ENCODE assay signal across 10 cellular contexts in the genomic region with DNA sequence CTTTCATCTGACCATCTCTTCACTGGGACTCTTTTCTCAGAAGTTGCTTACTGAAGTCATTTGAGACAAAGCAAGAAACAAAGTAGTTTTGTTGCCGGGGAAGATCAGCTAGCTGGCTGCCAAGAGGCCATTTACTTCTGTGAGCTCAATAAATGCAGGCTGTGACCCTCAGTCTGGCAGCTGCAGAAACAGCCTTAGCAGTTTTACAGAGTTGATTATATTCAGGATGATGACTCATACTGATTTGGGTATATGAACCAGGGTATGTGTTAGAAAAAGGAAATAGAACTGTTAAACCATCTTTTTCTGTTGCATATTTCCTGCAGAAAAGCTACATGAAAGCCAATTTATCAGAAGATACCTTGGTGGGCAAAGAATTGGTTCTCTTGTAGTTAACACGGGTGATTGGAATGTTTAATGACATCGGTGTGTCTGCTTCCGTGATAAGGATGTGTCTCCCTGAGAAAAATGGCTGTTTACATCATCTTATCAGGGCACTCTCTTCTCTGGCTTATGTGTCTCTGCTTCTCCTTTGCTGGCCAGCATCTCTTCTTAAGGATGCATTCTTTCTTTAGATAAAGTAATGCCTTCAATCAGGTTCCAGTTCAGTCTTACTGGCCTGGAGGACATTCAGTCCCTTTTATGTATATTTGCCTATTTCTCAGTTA. TPM values are rescaled to one million over a fixed set of nuclear protein-coding genes. Genes with fewer than 3 reads are reported as not detected.
A peak's percentile ranks its signal among the peaks of the same experiment; 100 is the strongest.
DNase-seq lines count a peak whose midpoint lies in the region; ATAC-seq and TF ChIP-seq lines count a peak whose summit lies in the region.
"Had no signal": no experiment of that assay in that cellular context is flagged by ENCODE, and none has a peak within 500 bp of the region (broad histone marks: within the 10 kb centered on the region; RNA-seq: fewer than 3 reads in every experiment).

No MANE protein-coding gene starts in this region.

- ATAC-seq in GM19395 (IDR thresholded peaks at IDR 0.05; ENCODE audit: unreplicated experiment): peak; percentile 59
- peak; percentile 85 for ATAC-seq in sciatic nerve
- ATAC-seq in HG02852 (IDR thresholded peaks at IDR 0.05; ENCODE audit: unreplicated experiment): no peak
- ATAC-seq in GM21619 (IDR thresholded peaks at IDR 0.05; ENCODE audit: unreplicated experiment): no peak
- ATAC-seq: body of pancreas had no signal

- no peaks in the 10 kb centered on the region for H3K27me3 ChIP-seq in Peyer's patch
- H3K27me3 ChIP-seq: body of pancreas had no signal

- H3K27ac ChIP-seq in OCI-LY7 (ENCODE audit: low read depth, low read length, poor library complexity, severe bottlenecking): no peak overlapping the region
- peak overlapping the region in 1 of 4 donors; percentile 3 for H3K27ac ChIP-seq in Peyer's patch

- H3K36me3 ChIP-seq in OCI-LY7 (ENCODE audit: insufficient read depth, low read length) (no peaks in the 10 kb centered on the region), Peyer's patch (no peaks in the 10 kb centered on the region)

- peaks cover 7% of the 10 kb centered on the region for H3K4me1 ChIP-seq in OCI-LY7 (ENCODE audit: insufficient read depth, low read length, poor library complexity, severe bottlenecking)
- no peaks in the 10 kb centered on the region for H3K4me1 ChIP-seq in Peyer's patch

- no peaks in the 10 kb centered on the region for H3K9me3 ChIP-seq in OCI-LY7 (ENCODE audit: low read length)
- no peaks in the 10 kb centered on the region for H3K9me3 ChIP-seq in Peyer's patch
- H3K9me3 ChIP-seq: body of pancreas had no signal

- no TSS peak for BruUV-seq in OCI-LY7 (replicated peaks; lab: Mats Ljungman, UMichigan)

- no peaks in the 10 kb centered on the region for H3K79me2 ChIP-seq in OCI-LY7 (ENCODE audit: insufficient read depth, low read depth, low read length)

- intact Hi-C loops in OCI-LY7 (cut with micrococcal nuclease; ENCODE audit: unreplicated experiment) (no loop called here), sciatic nerve (cut with DNase I) (no loop called here)

- no peak for TF ChIP-seq CTCF in OCI-LY7 (conservative IDR thresholded peaks at IDR 0.05; ENCODE audit: low read length)
- TF ChIP-seq CTCF in Peyer's patch (IDR thresholded peaks at IDR 0.05): no peak

- H3K4me2 ChIP-seq in OCI-LY7 (ENCODE audit: low read length): peak overlapping the region; percentile 24; the same call in 1 of the 2 replicates

- H3K4me3 ChIP-seq in OCI-LY7 (ENCODE audit: low read depth, low read length, poor library complexity, severe bottlenecking) (no peak overlapping the region), Peyer's patch (no peak overlapping the region)
- H3K4me3 ChIP-seq: body of pancreas had no signal

- H2AFZ ChIP-seq in OCI-LY7 (ENCODE audit: low read length): peak overlapping the region; percentile 79; the same call in 1 of the 2 replicates

- CTCF ChIA-PET in OCI-LY7 (lab: Charles Lee; ENCODE audit: unreplicated experiment): no interaction called here

- DNase-seq in OCI-LY7 (ENCODE audit: low spot score): no peak
- DNase-seq in fibroblast of peridontal ligament (ENCODE audit: extremely low read depth): peak; percentile 84
- DNase-seq in sciatic nerve (ENCODE audit: low spot score): peak; percentile 60
- DNase-seq in Peyer's patch: no peak
- DNase-seq in NCI-H2081 (lab: John Stamatoyannopoulos, UW): no peak
- DNase-seq: NCI-H2029 had no signal

- POLR2A ChIA-PET in OCI-LY7 (lab: Charles Lee): no interaction called here

- no peaks in the 10 kb centered on the region for H4K20me1 ChIP-seq in OCI-LY7 (ENCODE audit: insufficient read depth, low read length)

- no peak for TF ChIP-seq POLR2A in Peyer's patch (IDR thresholded peaks at IDR 0.05)

- H3K9me2 ChIP-seq in OCI-LY7 (ENCODE audit: insufficient read depth, low read length): no peaks in the 10 kb centered on the region; the same call in 1 of the 2 replicates

RNA-seq across cellular contexts. Expression of a gene that starts 18.5 kb away (rescaled TPM):
- total RNA-seq in OCI-LY7 (2014; rRNA removed; shearing (Covaris generic)): not detected in 2 replicates
- not detected in 2 replicates for total RNA-seq in OCI-LY7 (2022)
- total RNA-seq in sciatic nerve: 54.1 TPM
- total RNA-seq in Peyer's patch: 10 to 100 TPM in 1 of 4 donors, 1 to 10 TPM in 2, not detected in 1; 1.6 to 10.6 (median 2.5) TPM

RNA-seq across cellular contexts. Expression of a gene that starts 28.2 kb away (rescaled TPM):
- not detected in 2 replicates for total RNA-seq in OCI-LY7 (2014; rRNA removed; shearing (Covaris generic))
- total RNA-seq in OCI-LY7 (2022) (not detected in 2 replicates), sciatic nerve (0.45 TPM), Peyer's patch (not detected)
- total RNA-seq: body of pancreas had no signal

Comparison
In these comparisons a context has a peak if more than half of its experiments do, and no peak if none do; other contexts are left out.
1. ATAC-seq: peak in GM19395 (single experiment) and sciatic nerve (single experiment); none in HG02852 (single experiment) and GM21619 (single experiment).
2. DNase-seq: peak in fibroblast of peridontal ligament (single experiment) and sciatic nerve (single experiment); none in OCI-LY7 (single experiment), Peyer's patch (0 of 3) and NCI-H2081 (0 of 2).